Comparison of ENCODE assay signal across 8 cellular contexts in the genomic region with DNA sequence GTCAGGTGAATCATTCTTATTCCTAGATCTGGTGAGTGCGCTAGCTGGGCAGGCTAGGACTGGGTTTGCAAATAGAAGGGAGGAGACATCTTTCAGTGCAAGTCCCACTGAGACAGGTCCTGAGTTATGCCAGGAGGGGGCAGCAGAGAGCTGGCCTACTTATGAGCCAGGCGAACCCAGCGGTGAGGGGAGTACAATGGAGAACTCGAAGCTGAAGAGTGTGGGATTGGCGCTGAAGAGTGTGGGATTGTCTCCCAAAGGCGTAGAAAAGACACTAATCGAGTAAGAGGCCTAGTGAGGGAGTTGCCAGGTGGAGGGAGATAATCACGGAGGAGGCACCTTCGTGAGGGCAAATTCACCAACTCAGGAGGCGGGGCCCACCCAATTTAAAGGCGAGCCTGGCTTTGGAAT.
DNase-seq lines count a peak whose midpoint lies in the region; ATAC-seq and TF ChIP-seq lines count a peak whose summit lies in the region.

No MANE protein-coding gene starts in this region.

- peak; percentile 82 to 95 (median 88) for TF ChIP-seq CTCF in nephron (IDR thresholded peaks at IDR 0.05; ENCODE audit: unreplicated experiment in 3 of 3)

- ATAC-seq in GM19351 (IDR thresholded peaks at IDR 0.05; ENCODE audit: unreplicated experiment): peak; percentile 99
- peak; percentile 86 for ATAC-seq in HG03457 (IDR thresholded peaks at IDR 0.05; ENCODE audit: unreplicated experiment)
- peak; percentile 85 for ATAC-seq in esophagus mucosa

- H3K4me3 Mint-ChIP-seq in nephron: no peak overlapping the region

- no peak overlapping the region for H3K27ac Mint-ChIP-seq in nephron

- peaks cover 4% of the 10 kb centered on the region for H3K4me1 Mint-ChIP-seq in nephron

- no peaks in the 10 kb centered on the region for H3K36me3 Mint-ChIP-seq in nephron (ENCODE audit: low read depth)

- peaks cover 35% of the 10 kb centered on the region for H3K27me3 Mint-ChIP-seq in nephron (ENCODE audit: low read depth)

- H3K9me3 Mint-ChIP-seq in nephron: no peaks in the 10 kb centered on the region

- DNase-seq in COLO829 (ENCODE audit: low spot score) (peak; percentile 31), NCI-H82 (lab: John Stamatoyannopoulos, UW) (peak; percentile 84)
- peak; percentile 53 for DNase-seq in activated CD8-positive, alpha-beta memory T cell treated with anti-CD3 and anti-CD28 coated beads, Interleukin-2, amount 50 U/mL, for 4 hours
- DNase-seq in stimulated activated naive CD4-positive, alpha-beta T cell treated with Interleukin-2 at 50 U/mL for 16 hours (lab: John Stamatoyannopoulos, UW): peak; percentile 1

Comparison
In these comparisons a context has a peak if more than half of its experiments do, and no peak if none do; other contexts are left out.
1. Peak in every context shown above with its lines: DNase-seq and ATAC-seq.
2. DNase-seq: peak in every context shown above with its lines; median percentile 84 in NCI-H82; 53 in activated CD8-positive, alpha-beta memory T cell treated with anti-CD3 and anti-CD28 coated beads, Interleukin-2, amount 50 U/mL, for 4 hours; 31 in COLO829; 1 in stimulated activated naive CD4-positive, alpha-beta T cell treated with Interleukin-2 at 50 U/mL for 16 hours.